8 cellular contexts compared by ENCODE assay signal in the genomic region with DNA sequence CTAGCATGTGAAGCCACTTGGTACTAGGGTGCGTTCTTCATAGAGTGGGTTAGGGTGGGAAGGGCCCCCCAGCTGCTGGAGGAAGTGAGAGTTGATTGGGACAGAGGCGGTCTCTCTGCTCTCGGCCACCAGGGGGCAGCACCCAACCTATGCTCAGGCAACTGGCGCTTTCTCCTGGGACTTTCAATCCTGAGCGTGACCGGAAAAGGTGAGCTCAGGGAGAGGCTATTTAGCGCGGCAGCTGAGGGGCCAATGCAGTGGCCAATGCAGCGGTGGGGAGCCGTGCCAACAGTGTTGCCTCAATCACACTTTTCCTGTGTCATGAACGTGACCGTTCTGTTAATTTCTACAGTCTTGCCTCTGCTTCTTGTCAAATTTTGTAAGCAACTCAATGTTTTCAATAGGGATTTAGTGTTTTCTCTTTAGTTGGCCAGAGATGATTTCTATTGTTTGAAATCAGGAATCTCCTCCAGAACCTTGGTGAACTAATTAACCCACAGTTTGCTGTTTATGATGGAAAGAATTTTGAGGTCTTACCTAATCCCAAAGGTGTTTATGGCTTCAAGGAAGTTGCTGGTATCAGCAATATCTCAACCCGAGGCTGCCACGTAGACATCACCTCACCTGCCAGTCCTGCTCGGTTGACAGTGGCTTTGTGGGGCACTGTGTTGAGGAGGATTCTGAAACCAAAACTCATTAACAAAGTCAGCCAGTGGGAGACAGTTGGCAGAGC.
DNase-seq lines count a peak whose midpoint lies in the region; ATAC-seq and TF ChIP-seq lines count a peak whose summit lies in the region.

No MANE protein-coding gene starts in this region.

- ATAC-seq in HG02642 (IDR thresholded peaks at IDR 0.05; ENCODE audit: poor library complexity, unreplicated experiment) (peak; percentile 89), lower lobe of right lung (peak; percentile 89), GM18520 (IDR thresholded peaks at IDR 0.05; ENCODE audit: unreplicated experiment) (no peak)

- H3K4me3 ChIP-seq in dorsolateral prefrontal cortex, result peak overlapping the region in 20 of 59 donors; percentile 13 to 44 (median 32)
- H3K4me3 ChIP-seq in lower lobe of right lung, result peak overlapping the region; percentile 30

- H3K36me3 ChIP-seq in lower lobe of right lung, result no peaks in the 10 kb centered on the region

- H3K4me1 ChIP-seq in lower lobe of right lung, result no peaks in the 10 kb centered on the region

- intact Hi-C loops in dorsolateral prefrontal cortex (cut with DNase I) (loop anchor here in 1 of 2 donors (5.0 to 10.0 kb wide), 2 partner anchors 228 to 799 kb away; no protein-coding TSS in a partner anchor), lower lobe of right lung (cut with DNase I) (no loop called here)

- DNase-seq in NCI-H2029 treated with DMSO at 0.1 percent for 48 hours (lab: John Stamatoyannopoulos, UW) (peak; percentile 1), dorsolateral prefrontal cortex (peak; percentile 54 to 81 (median 74)), lower lobe of right lung (peak; percentile 86)
- DNase-seq in activated CD4-positive, alpha-beta T cell treated with anti-CD3 and anti-CD28 coated beads, Interleukin-2, amount 50 U/mL, for 1 hour, result peak; percentile 43
- DNase-seq in stimulated activated CD4-positive, alpha-beta T cell treated with anti-CD3 and anti-CD28 coated beads, TNF-alpha, amount 100 ng/mL, for 24 hours (ENCODE audit: low read depth in 3 of 3), result peak; percentile 14 to 57 (median 14)

- TF ChIP-seq CTCF in GM12872 (IDR thresholded peaks at IDR 0.05; ENCODE audit: insufficient read depth, low read depth, low read length), result peak; percentile 94
- peak; percentile 74 to 97 (median 89) for TF ChIP-seq CTCF in dorsolateral prefrontal cortex (IDR thresholded peaks at IDR 0.05 in 54 of 56, conservative IDR thresholded peaks at IDR 0.05 in 2 of 56; ENCODE audit: low read depth in 1 of 56, partially characterized antibody in 56 of 56)
- TF ChIP-seq CTCF in lower lobe of right lung (IDR thresholded peaks at IDR 0.05), result peak; percentile 88

- H3K27ac ChIP-seq in dorsolateral prefrontal cortex, result peak overlapping the region in 6 of 59 donors; percentile 6 to 48 (median 29)
- H3K27ac ChIP-seq in lower lobe of right lung, result no peak overlapping the region

- H3K9me3 ChIP-seq in lower lobe of right lung, result no peaks in the 10 kb centered on the region

- H3K27me3 ChIP-seq in dorsolateral prefrontal cortex, result peaks cover 0 to 8% (median 0%) of the 10 kb centered on the region in 45 donors
- H3K27me3 ChIP-seq in lower lobe of right lung (ENCODE audit: low read depth), result peaks cover 2% of the 10 kb centered on the region

Comparison
In these comparisons a context has a peak if more than half of its experiments do, and no peak if none do; other contexts are left out.
1. DNase-seq: peak in every context shown above with its lines; median percentile 86 in lower lobe of right lung; 74 in dorsolateral prefrontal cortex; 43 in activated CD4-positive, alpha-beta T cell treated with anti-CD3 and anti-CD28 coated beads, Interleukin-2, amount 50 U/mL, for 1 hour; 14 in stimulated activated CD4-positive, alpha-beta T cell treated with anti-CD3 and anti-CD28 coated beads, TNF-alpha, amount 100 ng/mL, for 24 hours; 1 in NCI-H2029 treated with DMSO at 0.1 percent for 48 hours.